In genomic region chr6:157599191-157599590, GRCh38 we compare ENCODE assay signal across 21 cellular contexts.
"Had no signal": no experiment of that assay in that cellular context is flagged by ENCODE, and none has a peak within 500 bp of the region (broad histone marks: within the 10 kb centered on the region; RNA-seq: fewer than 3 reads in every experiment).

No MANE protein-coding gene starts in this region.

- H3K4me3 ChIP-seq: coronary artery, esophagus muscularis mucosa, skin epidermis, suprapubic skin had no signal

- H3K36me3 ChIP-seq: suprapubic skin had no signal

- H3K9me3 ChIP-seq: esophagus muscularis mucosa, suprapubic skin had no signal

- H3K27me3 ChIP-seq: esophagus muscularis mucosa, suprapubic skin had no signal

- DNase-seq: activated CD4-positive, alpha-beta T cell treated with anti-CD3 and anti-CD28 coated beads for 1 hour; activated CD4-positive, alpha-beta T cell treated with anti-CD3 and anti-CD28 coated beads, Interleukin-2, amount 50 U/mL, for 48 hours; activated gamma-delta T cell treated with Interleukin-2 at 50 U/mL for 16 hours; activated naive CD8-positive, alpha-beta T cell treated with anti-CD3 and anti-CD28 coated beads for 36 hours; amygdala; effector CD4-positive, alpha-beta T cell; hypothalamus; kidney glomerular epithelial cell; left ventricle myocardium superior; mesenchymal stem cell; nephron progenitor cell; occipital lobe; right cardiac atrium; stimulated activated CD4-positive, alpha-beta T cell treated with anti-CD3 and anti-CD28 coated beads, Interleukin-4, amount 100 ng/mL, for 24 hours; stimulated activated naive CD8-positive, alpha-beta T cell treated with anti-CD3 and anti-CD28 coated beads, Interleukin-15, Interleukin-2, amounts not matched to agents 100 U/mL and 50 U/mL, for 24 hours; T-cell; T-helper 9 cell had no signal

- ATAC-seq: left ventricle myocardium superior; right cardiac atrium; stimulated activated naive CD8-positive, alpha-beta T cell treated with anti-CD3 and anti-CD28 coated beads, Interleukin-15, Interleukin-2, amounts not matched to agents 100 U/mL and 50 U/mL, for 24 hours; T-cell had no signal

- H3K27ac ChIP-seq: coronary artery, esophagus muscularis mucosa, skin epidermis, suprapubic skin had no signal
